8 cellular contexts compared by ENCODE assay signal in the genomic region with DNA sequence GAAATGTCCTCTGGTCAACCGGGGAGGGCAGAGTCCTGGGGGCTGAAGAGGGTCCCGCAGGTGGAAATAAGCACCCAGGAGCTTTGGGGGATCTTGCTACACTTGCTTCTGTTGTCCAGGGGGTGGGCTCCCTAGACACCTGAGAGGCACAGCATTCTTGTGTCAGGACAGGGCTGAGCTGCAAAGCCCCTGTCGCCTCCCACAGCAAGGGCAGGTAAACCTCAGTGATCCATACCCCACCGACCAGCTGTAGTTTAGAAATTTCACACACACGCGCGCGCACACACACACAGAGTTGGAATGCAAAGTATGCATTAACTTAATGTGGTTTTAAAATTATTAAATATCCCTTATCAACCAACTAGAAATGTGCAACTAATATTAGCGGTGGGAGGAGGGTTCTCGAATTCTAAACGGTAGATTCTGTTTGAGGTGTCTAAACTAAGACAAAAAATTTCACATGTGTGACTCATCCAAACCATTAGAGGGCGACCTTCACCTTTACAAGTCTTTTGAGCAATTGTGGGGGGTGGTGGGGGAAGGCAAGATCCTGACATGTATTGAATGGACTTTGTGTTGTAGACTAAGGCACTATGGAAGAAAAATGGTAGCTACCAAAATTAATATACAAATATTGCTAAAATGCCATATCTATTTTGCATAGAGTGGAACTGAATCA. TPM values are rescaled to one million over a fixed set of nuclear protein-coding genes. Genes with fewer than 3 reads are reported as not detected.
DNase-seq lines count a peak whose midpoint lies in the region; ATAC-seq and TF ChIP-seq lines count a peak whose summit lies in the region.

No MANE protein-coding gene starts in this region.

- CTCF ChIA-PET in RWPE1 (lab: Yijun Ruan, JAX), result interaction anchor here (0.5 to 1.7 kb wide), 18 partner anchors 10 to 1802 kb away, joined by 3 to 13 read pairs (median 4); no protein-coding TSS in a partner anchor
- CTCF ChIA-PET in Calu3 (lab: Charles Lee), result interaction anchor here (0.6 to 1.7 kb wide), 3 partner anchors 134 to 1735 kb away, joined by 3 to 20 read pairs (median 5); no protein-coding TSS in a partner anchor

- no peaks in the 10 kb centered on the region for H3K9me3 Mint-ChIP-seq in Calu3 (ENCODE audit: low read depth, unreplicated experiment)

- peak; percentile 65 for ATAC-seq in GM19397 (IDR thresholded peaks at IDR 0.05; ENCODE audit: unreplicated experiment)
- ATAC-seq in stimulated activated naive CD8-positive, alpha-beta T cell treated with anti-CD3 and anti-CD28 coated beads, Interleukin-15, Interleukin-2, amounts not matched to agents 100 U/mL and 50 U/mL, for 24 hours, result peak; percentile 40

- H3K36me3 Mint-ChIP-seq in Calu3 (ENCODE audit: insufficient read depth, unreplicated experiment), result no peaks in the 10 kb centered on the region

- no peak overlapping the region for H3K4me3 ChIP-seq in fibroblast of villous mesenchyme (ENCODE audit: low read depth, low read length)

- H3K27me3 Mint-ChIP-seq in Calu3 (ENCODE audit: unreplicated experiment), result peaks cover 47% of the 10 kb centered on the region

- BruUV-seq in Calu3 (replicated peaks; lab: Mats Ljungman, UMichigan), result no TSS peak

- DNase-seq in EL (peak; percentile 48), HT1080 (ENCODE audit: low read depth) (peak; percentile 31), RWPE1 (ENCODE audit: low spot score) (peak; percentile 38), fibroblast of villous mesenchyme (ENCODE audit: low read depth) (peak; percentile 48), Calu3 (no peak)
- DNase-seq in stimulated activated naive CD8-positive, alpha-beta T cell treated with anti-CD3 and anti-CD28 coated beads, Interleukin-15, Interleukin-2, amounts not matched to agents 100 U/mL and 50 U/mL, for 24 hours, result no peak
- no peak for DNase-seq in stimulated activated CD8-positive, alpha-beta memory T cell treated with anti-CD3 and anti-CD28 coated beads, Interleukin-4, amount 100 ng/mL, for 48 hours

- TF ChIP-seq CTCF in RWPE1 (conservative IDR thresholded peaks at IDR 0.05; ENCODE audit: low read depth) (no peak), fibroblast of villous mesenchyme (IDR thresholded peaks at IDR 0.05; ENCODE audit: insufficient read depth, low read depth, low read length) (no peak), Calu3 (IDR thresholded peaks at IDR 0.05; ENCODE audit: unreplicated experiment) (no peak)

- H3K27ac Mint-ChIP-seq in Calu3 (ENCODE audit: unreplicated experiment), result no peak overlapping the region

- no peak overlapping the region for H3K4me3 Mint-ChIP-seq in Calu3 (ENCODE audit: low read depth, unreplicated experiment)

- POLR2A ChIA-PET in RWPE1 (lab: Yijun Ruan, JAX; ENCODE audit: low non-redundant PET), result no interaction called here

- intact Hi-C loops in Calu3 (cut with micrococcal nuclease; ENCODE audit: unreplicated experiment), result loop anchor here (1.0 to 2.0 kb wide), 3 partner anchors 135 to 545 kb away; no protein-coding TSS in a partner anchor

- H3K4me1 Mint-ChIP-seq in Calu3 (ENCODE audit: low read depth, unreplicated experiment), result no peaks in the 10 kb centered on the region

- H3K27ac ChIP-seq in RWPE1, result no peak overlapping the region

RNA-seq across cellular contexts. Expression of gene PTF1A, which starts 34.3 kb away (rescaled TPM):
- not detected in 2 replicates for total RNA-seq in HT1080 (2014; rRNA removed; shearing (Covaris generic))
- not detected in 2 replicates for polyA plus RNA-seq in HT1080 (2015; cell fraction: cytosol; rRNA removed)
- polyA plus RNA-seq in HT1080 (2015; cell fraction: nucleus; rRNA removed), result not detected in 2 replicates
- total RNA-seq in fibroblast of villous mesenchyme (not detected in 2 replicates), Calu3 (2022) (not detected in 2 replicates)

Comparison
In these comparisons a context has a peak if more than half of its experiments do, and no peak if none do; other contexts are left out.
1. DNase-seq: peak in EL (single experiment), HT1080 (single experiment), RWPE1 (single experiment) and fibroblast of villous mesenchyme (single experiment); none in stimulated activated naive CD8-positive, alpha-beta T cell treated with anti-CD3 and anti-CD28 coated beads, Interleukin-15, Interleukin-2, amounts not matched to agents 100 U/mL and 50 U/mL, for 24 hours (single experiment), Calu3 (single experiment) and stimulated activated CD8-positive, alpha-beta memory T cell treated with anti-CD3 and anti-CD28 coated beads, Interleukin-4, amount 100 ng/mL, for 48 hours (single experiment).